In the genomic region with DNA sequence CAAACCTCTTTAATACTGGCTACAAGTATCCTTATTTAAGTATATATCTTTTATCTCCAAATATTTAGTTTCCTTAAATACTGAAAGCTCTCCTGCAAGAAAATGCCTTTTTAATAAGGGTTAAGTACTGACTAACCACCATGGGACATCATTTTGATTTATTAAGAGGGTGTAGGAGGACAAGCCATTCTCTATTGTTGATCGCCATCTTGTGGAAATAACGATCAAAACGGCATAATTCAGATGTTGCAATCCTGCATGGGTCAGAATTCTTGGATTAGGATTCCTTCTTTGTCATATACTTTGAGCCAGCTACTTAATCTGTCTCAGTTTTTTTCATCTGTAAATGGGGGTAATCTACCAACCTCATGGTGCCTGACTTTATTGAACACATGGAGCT, we compare ENCODE assay signal across 8 cellular contexts. TPM values are rescaled to one million over a fixed set of nuclear protein-coding genes. Genes with fewer than 3 reads are reported as not detected.
DNase-seq lines count a peak whose midpoint lies in the region; ATAC-seq and TF ChIP-seq lines count a peak whose summit lies in the region.

No MANE protein-coding gene starts in this region.

- peaks cover 0 to 4% (median 0%) of the 10 kb centered on the region in 6 donors for H3K9me3 Mint-ChIP-seq in immature natural killer cell

- H3K4me1 ChIP-seq in mesenchymal stem cell (ENCODE audit: control insufficient read depth, insufficient read depth, low read depth, low read length), result no peaks in the 10 kb centered on the region

- H4K91ac ChIP-seq in mesenchymal stem cell (ENCODE audit: low read length), result no peak overlapping the region

- DNase-seq in H7 (peak; percentile 52), NCI-H345 treated with DMSO at 0.1 percent for 48 hours (lab: John Stamatoyannopoulos, UW; ENCODE audit: unreplicated experiment) (peak; percentile 9), choroid plexus epithelial cell (ENCODE audit: low read depth) (peak; percentile 69), mesenchymal stem cell (peak; percentile 54), retina (no peak), immature natural killer cell (no peak)
- no peak for DNase-seq in activated T-cell treated with anti-CD3 and anti-CD28 coated beads, Interleukin-2, amount 50 U/mL, for 48 hours

- TF ChIP-seq CTCF in choroid plexus epithelial cell (conservative IDR thresholded peaks at IDR 0.05; ENCODE audit: low read depth, low read length), result peak; percentile 51

- H2AFZ ChIP-seq in mesenchymal stem cell (ENCODE audit: low read depth, low read length), result no peak overlapping the region

- H4K8ac ChIP-seq in mesenchymal stem cell (ENCODE audit: low read length), result no peak overlapping the region

- H3K9me3 ChIP-seq in mesenchymal stem cell (ENCODE audit: control insufficient read depth, low read length), result no peaks in the 10 kb centered on the region

- peaks cover 0 to 4% (median 3%) of the 10 kb centered on the region in 3 donors for H3K27me3 Mint-ChIP-seq in immature natural killer cell (ENCODE audit: low read depth in 3 of 3)

- no peak overlapping the region for H3K18ac ChIP-seq in mesenchymal stem cell (ENCODE audit: low read depth in 1 of 2, low read length in 2 of 2)

- no peak overlapping the region for H3K4me3 Mint-ChIP-seq in immature natural killer cell

- H3K4me3 ChIP-seq in H7 (ENCODE audit: insufficient read depth, low read depth, low read length) (no peak overlapping the region), choroid plexus epithelial cell (ENCODE audit: low read depth, low read length) (no peak overlapping the region), mesenchymal stem cell (ENCODE audit: insufficient read depth in 1 of 2, low read depth in 1 of 2, low read length in 2 of 2) (no peak overlapping the region)

- no peak overlapping the region for H3K9ac ChIP-seq in mesenchymal stem cell (ENCODE audit: low read length)

- no peak overlapping the region for H3K4me2 ChIP-seq in mesenchymal stem cell (ENCODE audit: low read length, poor library complexity, severe bottlenecking)

- H3K4ac ChIP-seq in mesenchymal stem cell (ENCODE audit: low read depth in 1 of 2, low read length in 2 of 2), result no peak overlapping the region

- 0% methylated on average over 3 of the region's 3 CpGs for WGBS in mesenchymal stem cell

- no peak overlapping the region for H2BK15ac ChIP-seq in mesenchymal stem cell (ENCODE audit: low read depth, poor library complexity, severe bottlenecking)

- H3K27me3 ChIP-seq in H7 (ENCODE audit: control insufficient read depth, insufficient read depth, low read length), result no peaks in the 10 kb centered on the region
- H3K27me3 ChIP-seq in mesenchymal stem cell (ENCODE audit: control insufficient read depth in 1 of 2, insufficient read depth in 1 of 2, low read length in 2 of 2), result peaks cover 8 to 39% of the 10 kb centered on the region in 2 experiments

- no peaks in the 10 kb centered on the region for H3K4me1 Mint-ChIP-seq in immature natural killer cell

- H2BK12ac ChIP-seq in mesenchymal stem cell (ENCODE audit: low read length in 2 of 2), result no peak overlapping the region

- no peak overlapping the region for H3K27ac Mint-ChIP-seq in immature natural killer cell

- H3K14ac ChIP-seq in mesenchymal stem cell (ENCODE audit: low read length in 2 of 2), result no peak overlapping the region

- H3K23ac ChIP-seq in mesenchymal stem cell (ENCODE audit: low read length in 2 of 2), result no peak overlapping the region

- H3K36me3 Mint-ChIP-seq in immature natural killer cell, result no peaks in the 10 kb centered on the region

- H2AK5ac ChIP-seq in mesenchymal stem cell (ENCODE audit: low read length, severe bottlenecking), result no peak overlapping the region

- no peak overlapping the region for H2BK120ac ChIP-seq in mesenchymal stem cell (ENCODE audit: low read depth, low read length)

- H3K27ac ChIP-seq in mesenchymal stem cell (ENCODE audit: low read length, poor library complexity, severe bottlenecking), result no peak overlapping the region

- H2BK5ac ChIP-seq in mesenchymal stem cell (ENCODE audit: low read depth, low read length, poor library complexity, severe bottlenecking), result no peak overlapping the region

- H3K36me3 ChIP-seq in H7 (replicated peaks; ENCODE audit: control insufficient read depth, insufficient read depth, low read length) (no peaks in the 10 kb centered on the region), mesenchymal stem cell (ENCODE audit: control insufficient read depth in 1 of 2, insufficient read depth in 2 of 2, low read depth in 1 of 2, low read length in 2 of 2) (no peaks in the 10 kb centered on the region)

- ATAC-seq in GM18520 (IDR thresholded peaks at IDR 0.05; ENCODE audit: unreplicated experiment), result no peak

- no peaks in the 10 kb centered on the region for H3K79me1 ChIP-seq in mesenchymal stem cell (replicated peaks; ENCODE audit: low read length, poor library complexity, severe bottlenecking)

RNA-seq across cellular contexts. Expression of a gene that starts 28.7 kb away (rescaled TPM):
- total RNA-seq in H7 (2014; rRNA removed; shearing (Covaris generic)), result not detected in 2 replicates
- not detected for polyA plus RNA-seq in mesenchymal stem cell (2013, experiment 1 of 2)
- polyA plus RNA-seq in mesenchymal stem cell (2013, experiment 2 of 2), result not detected
- not detected for polyA plus RNA-seq in immature natural killer cell

RNA-seq across cellular contexts. Expression of a gene that starts 56.5 kb away (rescaled TPM):
- total RNA-seq in H7 (2014; rRNA removed; shearing (Covaris generic)), result 42.0 and 51.2 TPM in 2 replicates
- polyA plus RNA-seq in mesenchymal stem cell (2013, experiment 1 of 2), result not detected
- polyA plus RNA-seq in mesenchymal stem cell (2013, experiment 2 of 2), result not detected
- polyA plus RNA-seq in immature natural killer cell, result not detected

Comparison
In these comparisons a context has a peak if more than half of its experiments do, and no peak if none do; other contexts are left out.
1. DNase-seq: peak in H7 (single experiment), NCI-H345 treated with DMSO at 0.1 percent for 48 hours (single experiment), choroid plexus epithelial cell (single experiment) and mesenchymal stem cell (single experiment); none in retina (single experiment), activated T-cell treated with anti-CD3 and anti-CD28 coated beads, Interleukin-2, amount 50 U/mL, for 48 hours (0 of 2) and immature natural killer cell (0 of 3).